8 cellular contexts compared by ENCODE assay signal in the genomic region with DNA sequence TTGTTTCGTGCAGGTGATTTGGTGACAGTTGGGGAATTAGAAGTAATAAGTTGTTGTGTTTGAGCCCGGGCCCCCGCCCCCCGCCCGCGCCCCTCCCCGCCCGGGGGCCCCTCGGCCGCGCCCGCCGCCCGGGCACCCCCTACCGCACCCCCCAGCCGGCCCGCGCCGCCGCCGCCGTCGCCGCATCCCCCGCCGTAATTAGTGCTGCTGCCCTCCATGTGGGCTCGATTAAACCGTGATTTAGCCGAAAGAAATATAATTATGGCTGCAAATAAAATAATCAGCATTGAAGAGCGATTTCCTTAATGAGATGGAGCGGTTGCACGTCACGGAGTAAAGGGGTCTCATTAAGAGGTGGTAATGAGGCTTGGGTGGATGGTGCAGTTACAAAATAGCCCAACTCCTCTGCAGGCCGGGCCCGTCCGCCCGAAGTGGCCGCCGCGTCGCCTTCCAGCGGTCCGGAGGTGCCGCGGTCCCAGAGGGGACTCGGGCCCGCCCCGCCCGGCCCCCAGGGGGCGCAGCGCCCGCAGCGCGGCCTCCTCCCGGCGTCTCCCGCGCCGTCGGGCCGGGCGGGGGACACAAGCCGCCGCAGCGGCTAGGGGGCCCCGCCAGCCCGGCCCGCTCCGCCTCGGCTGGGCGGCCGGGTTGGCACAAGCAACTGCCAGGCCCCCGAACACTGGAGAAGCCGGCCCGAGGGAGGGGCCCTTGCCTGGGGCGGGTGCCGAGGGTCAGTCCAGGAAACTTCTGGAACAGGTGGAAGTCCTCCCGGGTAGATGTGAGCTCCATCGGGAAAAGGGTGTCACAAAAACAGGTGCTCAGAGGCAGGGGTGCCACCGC. TPM values are rescaled to one million over a fixed set of nuclear protein-coding genes. Genes with fewer than 3 reads are reported as not detected.
DNase-seq lines count a peak whose midpoint lies in the region; ATAC-seq and TF ChIP-seq lines count a peak whose summit lies in the region.

No MANE protein-coding gene starts in this region.

- H3K4me2 ChIP-seq in GM23338 = peak overlapping the region; percentile 80

- H3K4me1 Mint-ChIP-seq in GM23338 (peaks cover 29% of the 10 kb centered on the region), chondrocyte (ENCODE audit: low read depth) (peaks cover 20% of the 10 kb centered on the region)

- peak overlapping the region; percentile 69 for H3K4me3 Mint-ChIP-seq in GM23338
- peak overlapping the region; percentile 33 for H3K4me3 Mint-ChIP-seq in chondrocyte (ENCODE audit: unreplicated experiment)

- H3K36me3 Mint-ChIP-seq in GM23338 (ENCODE audit: low read depth) = no peaks in the 10 kb centered on the region; the same call in 2 of the 3 replicates
- peaks cover 6% of the 10 kb centered on the region for H3K36me3 Mint-ChIP-seq in chondrocyte (ENCODE audit: low read depth)

- H3F3A ChIP-seq in GM23338 (replicated peaks; ENCODE audit: low read depth) = peaks cover 7% of the 10 kb centered on the region; the same call in 1 of the 2 replicates

- H3K27ac ChIP-seq in GM23338 (ENCODE audit: low read depth) (no peak overlapping the region), SJSA1 (no peak overlapping the region)

- DNase-seq in COLO668 (lab: John Stamatoyannopoulos, UW; ENCODE audit: unreplicated experiment) (peak; percentile 59), GM23338 (ENCODE audit: low spot score) (peak; percentile 72), SJSA1 (ENCODE audit: low read depth in 1 of 2, low spot score in 2 of 2) (peak in 1 of 2 experiments; percentile 38), chondrocyte (ENCODE audit: low spot score) (no peak), midbrain (lab: John Stamatoyannopoulos, UW) (peak; percentile 20), NOMO-1 treated with dmso at 0.1 percent for 144 hours (lab: John Stamatoyannopoulos, UW; ENCODE audit: unreplicated experiment) (no peak)

- H3K79me2 ChIP-seq in GM23338 (replicated peaks; ENCODE audit: insufficient read depth) = no peaks in the 10 kb centered on the region

- H3K27me3 ChIP-seq in GM23338 (ENCODE audit: insufficient read depth) (peaks cover 100% of the 10 kb centered on the region), SJSA1 (replicated peaks) (peaks cover 31% of the 10 kb centered on the region)

- peaks cover 92% of the 10 kb centered on the region for H3K27me3 Mint-ChIP-seq in GM23338 (ENCODE audit: insufficient read depth, low read depth, poor library complexity)
- peaks cover 91% of the 10 kb centered on the region for H3K27me3 Mint-ChIP-seq in chondrocyte (ENCODE audit: low read depth)

- TF ChIP-seq CTCF in GM23338 (conservative IDR thresholded peaks at IDR 0.05; ENCODE audit: low read depth in 2 of 2) (peak in 1 of 2 experiments; percentile 48; a peak in 3 of 4 replicates), chondrocyte (IDR thresholded peaks at IDR 0.05) (peak; percentile 75)

- no peaks in the 10 kb centered on the region; the same call in 1 of the 2 replicates for H3K9me2 ChIP-seq in GM23338 (ENCODE audit: insufficient read depth)

- H2AFZ ChIP-seq in GM23338 = no peak overlapping the region

- H4K20me1 ChIP-seq in GM23338 (replicated peaks; ENCODE audit: insufficient read depth) = peaks cover 29% of the 10 kb centered on the region

- peak overlapping the region; percentile 52 for H3K4me3 ChIP-seq in GM23338
- H3K4me3 ChIP-seq in SJSA1 = peak overlapping the region; percentile 30

- peaks cover 3% of the 10 kb centered on the region; the same call in 1 of the 2 replicates for H3K9me3 ChIP-seq in SJSA1 (replicated peaks)

- ATAC-seq in GM23338 (peak; percentile 55), GM19324 (IDR thresholded peaks at IDR 0.05; ENCODE audit: low FRiP score, unreplicated experiment) (no peak), GM18517 (IDR thresholded peaks at IDR 0.05; ENCODE audit: unreplicated experiment) (no peak)

- H3K27ac Mint-ChIP-seq in GM23338 (no peak overlapping the region), chondrocyte (ENCODE audit: unreplicated experiment) (no peak overlapping the region)

- H3K36me3 ChIP-seq in GM23338 (ENCODE audit: insufficient read depth) (no peaks in the 10 kb centered on the region), SJSA1 (no peaks in the 10 kb centered on the region)

- no peaks in the 10 kb centered on the region; the same call in 2 of the 3 replicates for H3K9me3 Mint-ChIP-seq in GM23338
- H3K9me3 Mint-ChIP-seq in chondrocyte (ENCODE audit: low read depth) = no peaks in the 10 kb centered on the region

- H3K4me1 ChIP-seq in GM23338 (ENCODE audit: insufficient read depth) = peaks cover 35% of the 10 kb centered on the region
- H3K4me1 ChIP-seq in SJSA1 (replicated peaks) = peaks cover 12% of the 10 kb centered on the region

TF ChIP-seq in GM23338, 12 proteins besides CTCF, POLR2A, EP300 and RAD21:
- TF ChIP-seq, protein P1, sequence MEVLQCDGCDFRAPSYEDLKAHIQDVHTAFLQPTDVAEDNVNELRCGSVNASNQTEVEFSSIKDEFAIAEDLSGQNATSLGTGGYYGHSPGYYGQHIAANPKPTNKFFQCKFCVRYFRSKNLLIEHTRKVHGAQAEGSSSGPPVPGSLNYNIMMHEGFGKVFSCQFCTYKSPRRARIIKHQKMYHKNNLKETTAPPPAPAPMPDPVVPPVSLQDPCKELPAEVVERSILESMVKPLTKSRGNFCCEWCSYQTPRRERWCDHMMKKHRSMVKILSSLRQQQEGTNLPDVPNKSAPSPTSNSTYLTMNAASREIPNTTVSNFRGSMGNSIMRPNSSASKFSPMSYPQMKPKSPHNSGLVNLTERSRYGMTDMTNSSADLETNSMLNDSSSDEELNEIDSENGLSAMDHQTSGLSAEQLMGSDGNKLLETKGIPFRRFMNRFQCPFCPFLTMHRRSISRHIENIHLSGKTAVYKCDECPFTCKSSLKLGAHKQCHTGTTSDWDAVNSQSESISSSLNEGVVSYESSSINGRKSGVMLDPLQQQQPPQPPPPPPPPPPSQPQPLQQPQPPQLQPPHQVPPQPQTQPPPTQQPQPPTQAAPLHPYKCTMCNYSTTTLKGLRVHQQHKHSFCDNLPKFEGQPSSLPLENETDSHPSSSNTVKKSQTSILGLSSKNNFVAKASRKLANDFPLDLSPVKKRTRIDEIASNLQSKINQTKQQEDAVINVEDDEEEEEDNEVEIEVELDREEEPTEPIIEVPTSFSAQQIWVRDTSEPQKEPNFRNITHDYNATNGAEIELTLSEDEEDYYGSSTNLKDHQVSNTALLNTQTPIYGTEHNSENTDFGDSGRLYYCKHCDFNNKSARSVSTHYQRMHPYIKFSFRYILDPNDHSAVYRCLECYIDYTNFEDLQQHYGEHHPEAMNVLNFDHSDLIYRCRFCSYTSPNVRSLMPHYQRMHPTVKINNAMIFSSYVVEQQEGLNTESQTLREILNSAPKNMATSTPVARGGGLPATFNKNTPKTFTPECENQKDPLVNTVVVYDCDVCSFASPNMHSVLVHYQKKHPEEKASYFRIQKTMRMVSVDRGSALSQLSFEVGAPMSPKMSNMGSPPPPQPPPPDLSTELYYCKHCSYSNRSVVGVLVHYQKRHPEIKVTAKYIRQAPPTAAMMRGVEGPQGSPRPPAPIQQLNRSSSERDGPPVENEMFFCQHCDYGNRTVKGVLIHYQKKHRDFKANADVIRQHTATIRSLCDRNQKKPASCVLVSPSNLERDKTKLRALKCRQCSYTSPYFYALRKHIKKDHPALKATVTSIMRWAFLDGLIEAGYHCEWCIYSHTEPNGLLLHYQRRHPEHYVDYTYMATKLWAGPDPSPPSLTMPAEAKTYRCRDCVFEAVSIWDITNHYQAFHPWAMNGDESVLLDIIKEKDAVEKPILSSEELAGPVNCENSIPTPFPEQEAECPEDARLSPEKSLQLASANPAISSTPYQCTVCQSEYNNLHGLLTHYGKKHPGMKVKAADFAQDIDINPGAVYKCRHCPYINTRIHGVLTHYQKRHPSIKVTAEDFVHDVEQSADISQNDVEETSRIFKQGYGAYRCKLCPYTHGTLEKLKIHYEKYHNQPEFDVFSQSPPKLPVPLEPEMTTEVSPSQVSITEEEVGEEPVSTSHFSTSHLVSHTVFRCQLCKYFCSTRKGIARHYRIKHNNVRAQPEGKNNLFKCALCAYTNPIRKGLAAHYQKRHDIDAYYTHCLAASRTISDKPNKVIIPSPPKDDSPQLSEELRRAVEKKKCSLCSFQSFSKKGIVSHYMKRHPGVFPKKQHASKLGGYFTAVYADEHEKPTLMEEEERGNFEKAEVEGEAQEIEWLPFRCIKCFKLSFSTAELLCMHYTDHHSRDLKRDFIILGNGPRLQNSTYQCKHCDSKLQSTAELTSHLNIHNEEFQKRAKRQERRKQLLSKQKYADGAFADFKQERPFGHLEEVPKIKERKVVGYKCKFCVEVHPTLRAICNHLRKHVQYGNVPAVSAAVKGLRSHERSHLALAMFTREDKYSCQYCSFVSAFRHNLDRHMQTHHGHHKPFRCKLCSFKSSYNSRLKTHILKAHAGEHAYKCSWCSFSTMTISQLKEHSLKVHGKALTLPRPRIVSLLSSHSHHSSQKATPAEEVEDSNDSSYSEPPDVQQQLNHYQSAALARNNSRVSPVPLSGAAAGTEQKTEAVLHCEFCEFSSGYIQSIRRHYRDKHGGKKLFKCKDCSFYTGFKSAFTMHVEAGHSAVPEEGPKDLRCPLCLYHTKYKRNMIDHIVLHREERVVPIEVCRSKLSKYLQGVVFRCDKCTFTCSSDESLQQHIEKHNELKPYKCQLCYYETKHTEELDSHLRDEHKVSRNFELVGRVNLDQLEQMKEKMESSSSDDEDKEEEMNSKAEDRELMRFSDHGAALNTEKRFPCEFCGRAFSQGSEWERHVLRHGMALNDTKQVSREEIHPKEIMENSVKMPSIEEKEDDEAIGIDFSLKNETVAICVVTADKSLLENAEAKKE (CRISPR knock-in tag; IDR thresholded peaks at IDR 0.05) = no peak
- TF ChIP-seq, protein P2, sequence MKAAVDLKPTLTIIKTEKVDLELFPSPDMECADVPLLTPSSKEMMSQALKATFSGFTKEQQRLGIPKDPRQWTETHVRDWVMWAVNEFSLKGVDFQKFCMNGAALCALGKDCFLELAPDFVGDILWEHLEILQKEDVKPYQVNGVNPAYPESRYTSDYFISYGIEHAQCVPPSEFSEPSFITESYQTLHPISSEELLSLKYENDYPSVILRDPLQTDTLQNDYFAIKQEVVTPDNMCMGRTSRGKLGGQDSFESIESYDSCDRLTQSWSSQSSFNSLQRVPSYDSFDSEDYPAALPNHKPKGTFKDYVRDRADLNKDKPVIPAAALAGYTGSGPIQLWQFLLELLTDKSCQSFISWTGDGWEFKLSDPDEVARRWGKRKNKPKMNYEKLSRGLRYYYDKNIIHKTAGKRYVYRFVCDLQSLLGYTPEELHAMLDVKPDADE (IDR thresholded peaks at IDR 0.05) = no peak
- TF ChIP-seq STAT1 (IDR thresholded peaks at IDR 0.05; ENCODE audit: unreplicated experiment) = no peak
- no peak for TF ChIP-seq EZH2phosphoT487 (IDR thresholded peaks at IDR 0.05; ENCODE audit: unreplicated experiment)
- TF ChIP-seq POLR2AphosphoS5 (IDR thresholded peaks at IDR 0.05; ENCODE audit: low read depth) = no peak

RNA-seq across cellular contexts. Expression of gene OTP, which starts 6.9 kb away (rescaled TPM):
- not detected in 2 replicates for total RNA-seq in GM23338 (2014; rRNA removed; shearing (Covaris generic))
- polyA plus RNA-seq in GM23338 (2016; fragmentation: Nextera tagmentation; extraction: Ambion mirVana) = not detected in 2 replicates
- total RNA-seq in SJSA1 (2014; rRNA removed; shearing (Covaris generic)) = not detected in 2 replicates
- not detected in 3 replicates for total RNA-seq in chondrocyte

Comparison
In these comparisons a context has a peak if more than half of its experiments do, and no peak if none do; other contexts are left out.
1. DNase-seq: peak in COLO668 (single experiment), GM23338 (single experiment) and midbrain (single experiment); none in chondrocyte (single experiment) and NOMO-1 treated with dmso at 0.1 percent for 144 hours (single experiment).